In the genomic region with DNA sequence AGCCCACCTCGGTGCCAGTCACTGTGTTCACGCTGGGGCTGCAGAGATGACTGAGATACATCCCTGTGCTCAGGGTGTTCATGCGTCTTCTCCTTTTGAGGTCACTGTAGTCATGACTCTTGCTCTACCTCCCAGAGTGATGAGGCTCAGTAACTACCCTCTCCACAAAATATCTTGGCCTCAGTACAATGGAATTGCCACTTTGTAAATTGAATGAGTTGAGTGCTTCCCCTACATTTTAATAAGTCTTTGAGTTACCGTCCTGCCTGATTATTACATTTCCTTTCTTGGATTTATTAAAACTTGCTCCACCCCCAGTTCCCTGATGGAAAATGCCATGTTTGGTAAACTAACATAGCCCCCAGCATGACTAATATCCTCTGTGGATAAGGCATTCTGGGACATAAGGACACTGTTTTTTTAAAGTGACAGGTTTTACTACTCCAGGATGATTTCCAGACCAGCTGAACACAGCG, we compare ENCODE assay signal across 14 cellular contexts. TPM values are rescaled to one million over a fixed set of nuclear protein-coding genes. Genes with fewer than 3 reads are reported as not detected.
A peak's percentile ranks its signal among the peaks of the same experiment; 100 is the strongest.
DNase-seq lines count a peak whose midpoint lies in the region; ATAC-seq and TF ChIP-seq lines count a peak whose summit lies in the region.
"Had no signal": no experiment of that assay in that cellular context is flagged by ENCODE, and none has a peak within 500 bp of the region (broad histone marks: within the 10 kb centered on the region; RNA-seq: fewer than 3 reads in every experiment).

No MANE protein-coding gene starts in this region.

- H3K36me3 ChIP-seq in rectal smooth muscle tissue (ENCODE audit: control insufficient read depth, insufficient read depth, low read length) (no peaks in the 10 kb centered on the region), GM23338 (ENCODE audit: insufficient read depth) (no peaks in the 10 kb centered on the region)
- H3K36me3 ChIP-seq: esophagus squamous epithelium, right lobe of liver had no signal

- no peaks in the 10 kb centered on the region for H3K36me3 Mint-ChIP-seq in GM23338 (ENCODE audit: low read depth)

- H3K4me1 ChIP-seq in rectal smooth muscle tissue (ENCODE audit: control insufficient read depth, insufficient read depth, low read length) = peaks cover 45% of the 10 kb centered on the region
- peaks cover 9% of the 10 kb centered on the region for H3K4me1 ChIP-seq in GM23338 (ENCODE audit: insufficient read depth)
- H3K4me1 ChIP-seq: right lobe of liver had no signal

- peaks cover 12% of the 10 kb centered on the region for H3K4me1 Mint-ChIP-seq in GM23338

- no peak overlapping the region for H3K9ac ChIP-seq in rectal smooth muscle tissue (ENCODE audit: low read length)

- H3K79me2 ChIP-seq in GM23338 (replicated peaks; ENCODE audit: insufficient read depth) = no peaks in the 10 kb centered on the region

- no peaks in the 10 kb centered on the region for H3K27me3 ChIP-seq in rectal smooth muscle tissue (ENCODE audit: control insufficient read depth, insufficient read depth, low read length)
- no peaks in the 10 kb centered on the region for H3K27me3 ChIP-seq in GM23338 (ENCODE audit: insufficient read depth)
- H3K27me3 ChIP-seq: right lobe of liver had no signal

- peak overlapping the region; percentile 92 for H3K27ac ChIP-seq in rectal smooth muscle tissue (ENCODE audit: low read depth, low read length)
- H3K27ac ChIP-seq in GM23338 (ENCODE audit: low read depth) = no peak overlapping the region
- H3K27ac ChIP-seq: right lobe of liver had no signal

- ATAC-seq in GM23338 = no peak
- ATAC-seq: left lobe of liver had no signal

- no peak for TF ChIP-seq CTCF in fibroblast of pulmonary artery (IDR thresholded peaks at IDR 0.05; ENCODE audit: low read length, missing control alignments)
- TF ChIP-seq CTCF in GM23338 (conservative IDR thresholded peaks at IDR 0.05; ENCODE audit: low read depth in 2 of 2) = no peak

- H4K20me1 ChIP-seq in GM23338 (replicated peaks; ENCODE audit: insufficient read depth) = no peaks in the 10 kb centered on the region

- no peak overlapping the region for H3K27ac Mint-ChIP-seq in GM23338

- peaks cover 3% of the 10 kb centered on the region for H3K27me3 Mint-ChIP-seq in GM23338 (ENCODE audit: insufficient read depth, low read depth, poor library complexity)

- DNase-seq in Daoy (ENCODE audit: low read depth) (peak; percentile 49), RPMI7951 (ENCODE audit: low read depth) (peak; percentile 90), fibroblast of pulmonary artery (ENCODE audit: low read depth) (peak; percentile 84), GM23338 (ENCODE audit: low spot score) (no peak), NOMO-1 (lab: John Stamatoyannopoulos, UW; ENCODE audit: unreplicated experiment in 2 of 2) (no peak), iPS-NIHi11 (ENCODE audit: low spot score) (no peak)
- no peak for DNase-seq in activated CD4-positive, alpha-beta T cell treated with anti-CD3 and anti-CD28 coated beads for 48 hours
- DNase-seq: activated CD8-positive, alpha-beta memory T cell treated with anti-CD3 and anti-CD28 coated beads, Interleukin-2, amount 50 U/mL, for 4 hours; amygdala; esophagus squamous epithelium; OCI-M1; right lobe of liver had no signal

- H3K4me2 ChIP-seq in GM23338 = no peak overlapping the region

- H3K9me2 ChIP-seq in GM23338 (ENCODE audit: insufficient read depth) = no peaks in the 10 kb centered on the region

- H3K4me3 ChIP-seq in fibroblast of pulmonary artery (replicated peaks; ENCODE audit: low read depth, low read length) = no peak overlapping the region
- peak overlapping the region; percentile 5 for H3K4me3 ChIP-seq in rectal smooth muscle tissue (ENCODE audit: low read length)
- H3K4me3 ChIP-seq in GM23338 = no peak overlapping the region
- H3K4me3 ChIP-seq: esophagus squamous epithelium, right lobe of liver had no signal

- no peaks in the 10 kb centered on the region for H3K9me3 Mint-ChIP-seq in GM23338

- H3F3A ChIP-seq in GM23338 (replicated peaks; ENCODE audit: low read depth) = no peaks in the 10 kb centered on the region

- no peak overlapping the region for H2AFZ ChIP-seq in GM23338

- no peak overlapping the region for H3K4me3 Mint-ChIP-seq in GM23338

TF ChIP-seq in GM23338, 12 proteins besides CTCF, POLR2A, EP300 and RAD21 (continues in another document):
- TF ChIP-seq, protein P1, sequence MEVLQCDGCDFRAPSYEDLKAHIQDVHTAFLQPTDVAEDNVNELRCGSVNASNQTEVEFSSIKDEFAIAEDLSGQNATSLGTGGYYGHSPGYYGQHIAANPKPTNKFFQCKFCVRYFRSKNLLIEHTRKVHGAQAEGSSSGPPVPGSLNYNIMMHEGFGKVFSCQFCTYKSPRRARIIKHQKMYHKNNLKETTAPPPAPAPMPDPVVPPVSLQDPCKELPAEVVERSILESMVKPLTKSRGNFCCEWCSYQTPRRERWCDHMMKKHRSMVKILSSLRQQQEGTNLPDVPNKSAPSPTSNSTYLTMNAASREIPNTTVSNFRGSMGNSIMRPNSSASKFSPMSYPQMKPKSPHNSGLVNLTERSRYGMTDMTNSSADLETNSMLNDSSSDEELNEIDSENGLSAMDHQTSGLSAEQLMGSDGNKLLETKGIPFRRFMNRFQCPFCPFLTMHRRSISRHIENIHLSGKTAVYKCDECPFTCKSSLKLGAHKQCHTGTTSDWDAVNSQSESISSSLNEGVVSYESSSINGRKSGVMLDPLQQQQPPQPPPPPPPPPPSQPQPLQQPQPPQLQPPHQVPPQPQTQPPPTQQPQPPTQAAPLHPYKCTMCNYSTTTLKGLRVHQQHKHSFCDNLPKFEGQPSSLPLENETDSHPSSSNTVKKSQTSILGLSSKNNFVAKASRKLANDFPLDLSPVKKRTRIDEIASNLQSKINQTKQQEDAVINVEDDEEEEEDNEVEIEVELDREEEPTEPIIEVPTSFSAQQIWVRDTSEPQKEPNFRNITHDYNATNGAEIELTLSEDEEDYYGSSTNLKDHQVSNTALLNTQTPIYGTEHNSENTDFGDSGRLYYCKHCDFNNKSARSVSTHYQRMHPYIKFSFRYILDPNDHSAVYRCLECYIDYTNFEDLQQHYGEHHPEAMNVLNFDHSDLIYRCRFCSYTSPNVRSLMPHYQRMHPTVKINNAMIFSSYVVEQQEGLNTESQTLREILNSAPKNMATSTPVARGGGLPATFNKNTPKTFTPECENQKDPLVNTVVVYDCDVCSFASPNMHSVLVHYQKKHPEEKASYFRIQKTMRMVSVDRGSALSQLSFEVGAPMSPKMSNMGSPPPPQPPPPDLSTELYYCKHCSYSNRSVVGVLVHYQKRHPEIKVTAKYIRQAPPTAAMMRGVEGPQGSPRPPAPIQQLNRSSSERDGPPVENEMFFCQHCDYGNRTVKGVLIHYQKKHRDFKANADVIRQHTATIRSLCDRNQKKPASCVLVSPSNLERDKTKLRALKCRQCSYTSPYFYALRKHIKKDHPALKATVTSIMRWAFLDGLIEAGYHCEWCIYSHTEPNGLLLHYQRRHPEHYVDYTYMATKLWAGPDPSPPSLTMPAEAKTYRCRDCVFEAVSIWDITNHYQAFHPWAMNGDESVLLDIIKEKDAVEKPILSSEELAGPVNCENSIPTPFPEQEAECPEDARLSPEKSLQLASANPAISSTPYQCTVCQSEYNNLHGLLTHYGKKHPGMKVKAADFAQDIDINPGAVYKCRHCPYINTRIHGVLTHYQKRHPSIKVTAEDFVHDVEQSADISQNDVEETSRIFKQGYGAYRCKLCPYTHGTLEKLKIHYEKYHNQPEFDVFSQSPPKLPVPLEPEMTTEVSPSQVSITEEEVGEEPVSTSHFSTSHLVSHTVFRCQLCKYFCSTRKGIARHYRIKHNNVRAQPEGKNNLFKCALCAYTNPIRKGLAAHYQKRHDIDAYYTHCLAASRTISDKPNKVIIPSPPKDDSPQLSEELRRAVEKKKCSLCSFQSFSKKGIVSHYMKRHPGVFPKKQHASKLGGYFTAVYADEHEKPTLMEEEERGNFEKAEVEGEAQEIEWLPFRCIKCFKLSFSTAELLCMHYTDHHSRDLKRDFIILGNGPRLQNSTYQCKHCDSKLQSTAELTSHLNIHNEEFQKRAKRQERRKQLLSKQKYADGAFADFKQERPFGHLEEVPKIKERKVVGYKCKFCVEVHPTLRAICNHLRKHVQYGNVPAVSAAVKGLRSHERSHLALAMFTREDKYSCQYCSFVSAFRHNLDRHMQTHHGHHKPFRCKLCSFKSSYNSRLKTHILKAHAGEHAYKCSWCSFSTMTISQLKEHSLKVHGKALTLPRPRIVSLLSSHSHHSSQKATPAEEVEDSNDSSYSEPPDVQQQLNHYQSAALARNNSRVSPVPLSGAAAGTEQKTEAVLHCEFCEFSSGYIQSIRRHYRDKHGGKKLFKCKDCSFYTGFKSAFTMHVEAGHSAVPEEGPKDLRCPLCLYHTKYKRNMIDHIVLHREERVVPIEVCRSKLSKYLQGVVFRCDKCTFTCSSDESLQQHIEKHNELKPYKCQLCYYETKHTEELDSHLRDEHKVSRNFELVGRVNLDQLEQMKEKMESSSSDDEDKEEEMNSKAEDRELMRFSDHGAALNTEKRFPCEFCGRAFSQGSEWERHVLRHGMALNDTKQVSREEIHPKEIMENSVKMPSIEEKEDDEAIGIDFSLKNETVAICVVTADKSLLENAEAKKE (CRISPR knock-in tag; IDR thresholded peaks at IDR 0.05) = no peak
- no peak for TF ChIP-seq CREB1 (CRISPR knock-in tag; IDR thresholded peaks at IDR 0.05; ENCODE audit: low read depth)
- no peak for TF ChIP-seq EZH2 (IDR thresholded peaks at IDR 0.05; ENCODE audit: low read depth, unreplicated experiment)
- TF ChIP-seq, protein P2, sequence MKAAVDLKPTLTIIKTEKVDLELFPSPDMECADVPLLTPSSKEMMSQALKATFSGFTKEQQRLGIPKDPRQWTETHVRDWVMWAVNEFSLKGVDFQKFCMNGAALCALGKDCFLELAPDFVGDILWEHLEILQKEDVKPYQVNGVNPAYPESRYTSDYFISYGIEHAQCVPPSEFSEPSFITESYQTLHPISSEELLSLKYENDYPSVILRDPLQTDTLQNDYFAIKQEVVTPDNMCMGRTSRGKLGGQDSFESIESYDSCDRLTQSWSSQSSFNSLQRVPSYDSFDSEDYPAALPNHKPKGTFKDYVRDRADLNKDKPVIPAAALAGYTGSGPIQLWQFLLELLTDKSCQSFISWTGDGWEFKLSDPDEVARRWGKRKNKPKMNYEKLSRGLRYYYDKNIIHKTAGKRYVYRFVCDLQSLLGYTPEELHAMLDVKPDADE (IDR thresholded peaks at IDR 0.05) = no peak
- no peak for TF ChIP-seq EZH2phosphoT487 (IDR thresholded peaks at IDR 0.05; ENCODE audit: unreplicated experiment)
- no peak for TF ChIP-seq JUNB (IDR thresholded peaks at IDR 0.05; ENCODE audit: unreplicated experiment)
- no peak for TF ChIP-seq NANOG (IDR thresholded peaks at IDR 0.05; ENCODE audit: borderline replicate concordance)
- no peak for TF ChIP-seq STAT1 (IDR thresholded peaks at IDR 0.05; ENCODE audit: unreplicated experiment)
- no peak for TF ChIP-seq POLR2AphosphoS5 (IDR thresholded peaks at IDR 0.05; ENCODE audit: low read depth)

RNA-seq across cellular contexts. Expression of a gene that starts 15.9 kb away (rescaled TPM):
- 97.4 and 104 TPM in 2 replicates for total RNA-seq in Daoy (2014; rRNA removed; shearing (Covaris generic))
- total RNA-seq in RPMI7951 (2014; rRNA removed; shearing (Covaris generic)) = 133 and 144 TPM in 2 replicates
- 4.7 and 9.6 TPM in 2 replicates for total RNA-seq in GM23338 (2014; rRNA removed; shearing (Covaris generic))
- 2.1 and 3.9 TPM in 2 replicates for polyA plus RNA-seq in GM23338 (2016; fragmentation: Nextera tagmentation; extraction: Ambion mirVana)

Comparison
In these comparisons a context has a peak if more than half of its experiments do, and no peak if none do; other contexts are left out.
1. DNase-seq: peak in Daoy (single experiment), RPMI7951 (single experiment) and fibroblast of pulmonary artery (single experiment); none in activated CD4-positive, alpha-beta T cell treated with anti-CD3 and anti-CD28 coated beads for 48 hours (single experiment), GM23338 (single experiment), NOMO-1 (0 of 2) and iPS-NIHi11 (single experiment).